1 cellular context compared by ENCODE assay signal in the genomic region with DNA sequence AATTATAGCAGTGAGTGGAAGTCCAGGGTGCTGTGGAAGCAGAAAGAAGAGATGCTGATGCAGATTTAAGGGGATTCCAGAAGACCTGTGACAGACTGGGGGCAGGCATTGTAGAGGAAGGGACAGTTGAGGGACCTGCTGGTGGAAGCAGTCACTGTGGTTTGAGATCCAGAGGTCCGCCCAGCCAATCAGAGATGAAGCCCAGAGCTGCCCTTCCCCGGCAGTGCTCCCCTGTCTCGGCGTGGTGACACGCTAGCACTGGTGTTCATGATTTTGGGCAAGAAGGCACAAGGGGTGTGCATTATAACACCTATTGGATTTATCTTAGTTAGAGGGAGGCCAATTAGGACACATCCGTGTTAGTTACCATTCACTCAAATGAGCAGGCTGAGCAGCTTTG.
TF ChIP-seq lines count a peak whose summit lies in the region.

No MANE protein-coding gene starts in this region.

TF ChIP-seq in GM12878, 131 proteins besides CTCF, POLR2A, EP300 and RAD21 (continued from another document):
- TF ChIP-seq, protein P1, sequence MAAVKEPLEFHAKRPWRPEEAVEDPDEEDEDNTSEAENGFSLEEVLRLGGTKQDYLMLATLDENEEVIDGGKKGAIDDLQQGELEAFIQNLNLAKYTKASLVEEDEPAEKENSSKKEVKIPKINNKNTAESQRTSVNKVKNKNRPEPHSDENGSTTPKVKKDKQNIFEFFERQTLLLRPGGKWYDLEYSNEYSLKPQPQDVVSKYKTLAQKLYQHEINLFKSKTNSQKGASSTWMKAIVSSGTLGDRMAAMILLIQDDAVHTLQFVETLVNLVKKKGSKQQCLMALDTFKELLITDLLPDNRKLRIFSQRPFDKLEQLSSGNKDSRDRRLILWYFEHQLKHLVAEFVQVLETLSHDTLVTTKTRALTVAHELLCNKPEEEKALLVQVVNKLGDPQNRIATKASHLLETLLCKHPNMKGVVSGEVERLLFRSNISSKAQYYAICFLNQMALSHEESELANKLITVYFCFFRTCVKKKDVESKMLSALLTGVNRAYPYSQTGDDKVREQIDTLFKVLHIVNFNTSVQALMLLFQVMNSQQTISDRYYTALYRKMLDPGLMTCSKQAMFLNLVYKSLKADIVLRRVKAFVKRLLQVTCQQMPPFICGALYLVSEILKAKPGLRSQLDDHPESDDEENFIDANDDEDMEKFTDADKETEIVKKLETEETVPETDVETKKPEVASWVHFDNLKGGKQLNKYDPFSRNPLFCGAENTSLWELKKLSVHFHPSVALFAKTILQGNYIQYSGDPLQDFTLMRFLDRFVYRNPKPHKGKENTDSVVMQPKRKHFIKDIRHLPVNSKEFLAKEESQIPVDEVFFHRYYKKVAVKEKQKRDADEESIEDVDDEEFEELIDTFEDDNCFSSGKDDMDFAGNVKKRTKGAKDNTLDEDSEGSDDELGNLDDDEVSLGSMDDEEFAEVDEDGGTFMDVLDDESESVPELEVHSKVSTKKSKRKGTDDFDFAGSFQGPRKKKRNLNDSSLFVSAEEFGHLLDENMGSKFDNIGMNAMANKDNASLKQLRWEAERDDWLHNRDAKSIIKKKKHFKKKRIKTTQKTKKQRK (IDR thresholded peaks at IDR 0.05; ENCODE audit: low read depth, low read length), result no peak
- TF ChIP-seq ZNF24 (IDR thresholded peaks at IDR 0.05) (no peak), TARDBP (IDR thresholded peaks at IDR 0.05; ENCODE audit: borderline replicate concordance) (no peak), MXI1 (IDR thresholded peaks at IDR 0.05; ENCODE audit: low read depth, low read length) (no peak), STAT3 (IDR thresholded peaks at IDR 0.05; ENCODE audit: low read depth, low read length) (no peak), DPF2 (IDR thresholded peaks at IDR 0.05) (no peak), CBFB (IDR thresholded peaks at IDR 0.05; ENCODE audit: low read depth) (no peak), ESRRA (IDR thresholded peaks at IDR 0.05; ENCODE audit: low read length) (no peak), POU2F2 (IDR thresholded peaks at IDR 0.05; ENCODE audit: borderline replicate concordance, low read depth, low read length) (no peak), IRF4 (IDR thresholded peaks at IDR 0.05; ENCODE audit: low read depth, low read length) (no peak), RBBP5 (conservative IDR thresholded peaks at IDR 0.05) (no peak), SUPT20H (IDR thresholded peaks at IDR 0.05; ENCODE audit: borderline replicate concordance, control insufficient read depth, low read depth, low read length) (no peak), MEF2B (IDR thresholded peaks at IDR 0.05; ENCODE audit: partially characterized antibody, poor library complexity, severe bottlenecking) (no peak), SREBF2 (IDR thresholded peaks at IDR 0.05; ENCODE audit: low read length) (no peak)
- TF ChIP-seq, protein P2, sequence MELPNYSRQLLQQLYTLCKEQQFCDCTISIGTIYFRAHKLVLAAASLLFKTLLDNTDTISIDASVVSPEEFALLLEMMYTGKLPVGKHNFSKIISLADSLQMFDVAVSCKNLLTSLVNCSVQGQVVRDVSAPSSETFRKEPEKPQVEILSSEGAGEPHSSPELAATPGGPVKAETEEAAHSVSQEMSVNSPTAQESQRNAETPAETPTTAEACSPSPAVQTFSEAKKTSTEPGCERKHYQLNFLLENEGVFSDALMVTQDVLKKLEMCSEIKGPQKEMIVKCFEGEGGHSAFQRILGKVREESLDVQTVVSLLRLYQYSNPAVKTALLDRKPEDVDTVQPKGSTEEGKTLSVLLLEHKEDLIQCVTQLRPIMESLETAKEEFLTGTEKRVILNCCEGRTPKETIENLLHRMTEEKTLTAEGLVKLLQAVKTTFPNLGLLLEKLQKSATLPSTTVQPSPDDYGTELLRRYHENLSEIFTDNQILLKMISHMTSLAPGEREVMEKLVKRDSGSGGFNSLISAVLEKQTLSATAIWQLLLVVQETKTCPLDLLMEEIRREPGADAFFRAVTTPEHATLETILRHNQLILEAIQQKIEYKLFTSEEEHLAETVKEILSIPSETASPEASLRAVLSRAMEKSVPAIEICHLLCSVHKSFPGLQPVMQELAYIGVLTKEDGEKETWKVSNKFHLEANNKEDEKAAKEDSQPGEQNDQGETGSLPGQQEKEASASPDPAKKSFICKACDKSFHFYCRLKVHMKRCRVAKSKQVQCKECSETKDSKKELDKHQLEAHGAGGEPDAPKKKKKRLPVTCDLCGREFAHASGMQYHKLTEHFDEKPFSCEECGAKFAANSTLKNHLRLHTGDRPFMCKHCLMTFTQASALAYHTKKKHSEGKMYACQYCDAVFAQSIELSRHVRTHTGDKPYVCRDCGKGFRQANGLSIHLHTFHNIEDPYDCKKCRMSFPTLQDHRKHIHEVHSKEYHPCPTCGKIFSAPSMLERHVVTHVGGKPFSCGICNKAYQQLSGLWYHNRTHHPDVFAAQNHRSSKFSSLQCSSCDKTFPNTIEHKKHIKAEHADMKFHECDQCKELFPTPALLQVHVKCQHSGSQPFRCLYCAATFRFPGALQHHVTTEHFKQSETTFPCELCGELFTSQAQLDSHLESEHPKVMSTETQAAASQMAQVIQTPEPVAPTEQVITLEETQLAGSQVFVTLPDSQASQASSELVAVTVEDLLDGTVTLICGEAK (IDR thresholded peaks at IDR 0.05; ENCODE audit: borderline replicate concordance), result no peak
